In genomic region chr4:183443609-183444148, GRCh38 we compare ENCODE assay signal across 8 cellular contexts. TPM values are rescaled to one million over a fixed set of nuclear protein-coding genes. Genes with fewer than 3 reads are reported as not detected.
DNase-seq lines count a peak whose midpoint lies in the region; ATAC-seq and TF ChIP-seq lines count a peak whose summit lies in the region.

No MANE protein-coding gene starts in this region.

- peak overlapping the region; percentile 77 for H3K56ac ChIP-seq in IMR-90 (ENCODE audit: extremely low read depth, insufficient read depth, low read length)

- DNase-seq in G401 (ENCODE audit: low spot score) (peak; percentile 66), IMR-90 (peak; percentile 52), WTC11 (ENCODE audit: low spot score) (peak; percentile 68), natural killer cell (no peak)
- peak in 1 of 3 experiments; percentile 42 for DNase-seq in effector memory CD8-positive, alpha-beta T cell

- no peaks in the 10 kb centered on the region for H3K9me3 Mint-ChIP-seq in WTC11
- no peaks in the 10 kb centered on the region for H3K9me3 Mint-ChIP-seq in effector memory CD8-positive, alpha-beta T cell
- H3K9me3 Mint-ChIP-seq in natural killer cell: no peaks in the 10 kb centered on the region

- peak overlapping the region; percentile 2; the same call in 1 of the 3 replicates for H2BK15ac ChIP-seq in IMR-90 (ENCODE audit: low read depth, low read length)

- peak overlapping the region; percentile 95 for H2AFZ ChIP-seq in IMR-90 (replicated peaks; ENCODE audit: low read length, poor library complexity)

- intact Hi-C loops in IMR-90 (cut with micrococcal nuclease): no loop called here
- intact Hi-C loops in natural killer cell (cut with micrococcal nuclease): loop anchor here (1.0 to 5.0 kb wide), 4 partner anchors 36 to 345 kb away; partner anchors contain the start of genes RWDD4, TRAPPC11 and WWC2

- H3K79me1 ChIP-seq in IMR-90 (ENCODE audit: low read depth in 1 of 2, low read length in 2 of 2): peaks cover 21 to 22% of the 10 kb centered on the region in 2 experiments

- peak overlapping the region; percentile 2; the same call in 1 of the 2 replicates for H2BK20ac ChIP-seq in IMR-90 (ENCODE audit: low read depth, low read length)

- H3K4ac ChIP-seq in IMR-90 (ENCODE audit: low read depth, low read length): peak overlapping the region; percentile 96

- H2BK120ac ChIP-seq in IMR-90 (ENCODE audit: low read depth, low read length): peak overlapping the region; percentile 76

- H3K9me3 ChIP-seq in IMR-90 (ENCODE audit: control insufficient read depth, insufficient read depth, low read length) (no peaks in the 10 kb centered on the region), thymus (ENCODE audit: control insufficient read depth) (no peaks in the 10 kb centered on the region)

- in situ Hi-C loops in G401 (cut with HindIII; ENCODE audit: low sequenced_read_pairs): no loop called here
- in situ Hi-C loops in IMR-90 (cut with MboI; ENCODE audit: low sequenced_read_pairs): no loop called here

- H3K14ac ChIP-seq in IMR-90 (replicated peaks; ENCODE audit: low read depth, low read length): peak overlapping the region; percentile 88

- peaks cover 25% of the 10 kb centered on the region for H3K4me1 Mint-ChIP-seq in WTC11
- peaks cover 15 to 32% of the 10 kb centered on the region in 2 donors for H3K4me1 Mint-ChIP-seq in effector memory CD8-positive, alpha-beta T cell (ENCODE audit: low read depth in 2 of 2)
- peaks cover 40 to 44% of the 10 kb centered on the region in 2 donors for H3K4me1 Mint-ChIP-seq in natural killer cell

- no TSS peak for BruUV-seq in IMR-90 (replicated peaks; lab: Mats Ljungman, UMichigan)

- H3K27me3 Mint-ChIP-seq in WTC11 (ENCODE audit: low read depth) (no peaks in the 10 kb centered on the region), natural killer cell (ENCODE audit: low read depth in 2 of 2) (no peaks in the 10 kb centered on the region)
- no peaks in the 10 kb centered on the region for H3K27me3 Mint-ChIP-seq in effector memory CD8-positive, alpha-beta T cell

- peak overlapping the region; percentile 80 for H3K23ac ChIP-seq in IMR-90 (ENCODE audit: low read depth, low read length)

- H3K4me1 ChIP-seq in IMR-90 (ENCODE audit: control insufficient read depth, insufficient read depth, low read length) (no peaks in the 10 kb centered on the region; the same call in 1 of the 2 replicates), thymus (ENCODE audit: control insufficient read depth, insufficient read depth, low read length) (peaks cover 10% of the 10 kb centered on the region)

- TF ChIP-seq CTCF in IMR-90 (conservative IDR thresholded peaks at IDR 0.05; ENCODE audit: low read depth, low read length) (no peak), WTC11 (IDR thresholded peaks at IDR 0.05) (no peak), natural killer cell (IDR thresholded peaks at IDR 0.05) (no peak)

- POLR2A ChIA-PET in IMR-90 (lab: Charles Lee; ENCODE audit: unreplicated experiment) (no interaction called here), WTC11 (lab: Charles Lee) (interaction anchor here (0.6 to 2.6 kb wide), 5 partner anchors 10 to 1486 kb away, joined by 3 to 12 read pairs (median 3); partner anchors contain the start of gene ING2)

- H3K9ac ChIP-seq in IMR-90 (ENCODE audit: low read depth, low read length): peak overlapping the region; percentile 98

- TF ChIP-seq RAD21 in IMR-90 (IDR thresholded peaks at IDR 0.05; ENCODE audit: low read length): no peak

- H3K36me3 ChIP-seq in IMR-90 (ENCODE audit: control insufficient read depth, insufficient read depth, low read length): peaks cover 16% of the 10 kb centered on the region
- peaks cover 11% of the 10 kb centered on the region for H3K36me3 ChIP-seq in thymus (ENCODE audit: control insufficient read depth, insufficient read depth)

- H3K27ac ChIP-seq in IMR-90 (ENCODE audit: insufficient read depth, low read length) (peak overlapping the region; percentile 96), thymus (ENCODE audit: low read depth) (peak overlapping the region; percentile 99)

- H3K36me3 Mint-ChIP-seq in WTC11: peaks cover 33% of the 10 kb centered on the region
- H3K36me3 Mint-ChIP-seq in effector memory CD8-positive, alpha-beta T cell (ENCODE audit: insufficient read depth): peaks cover 43% of the 10 kb centered on the region
- H3K36me3 Mint-ChIP-seq in natural killer cell: peaks cover 8% of the 10 kb centered on the region

- H4K5ac ChIP-seq in IMR-90 (ENCODE audit: low read depth, low read length): peak overlapping the region; percentile 99

- peak overlapping the region; percentile 99 for H2AK9ac ChIP-seq in IMR-90 (replicated peaks; ENCODE audit: low read depth, low read length, poor library complexity)

- H3K4me2 ChIP-seq in IMR-90 (ENCODE audit: low read depth, low read length): peak overlapping the region; percentile 99

- H4K91ac ChIP-seq in IMR-90 (ENCODE audit: insufficient read depth, low read depth, low read length): peak overlapping the region; percentile 89

- peak overlapping the region; percentile 67 for H3K4me3 ChIP-seq in IMR-90 (ENCODE audit: insufficient read depth, low read depth, low read length)
- peak overlapping the region; percentile 77 for H3K4me3 ChIP-seq in thymus (ENCODE audit: low read length)

- H4K20me1 ChIP-seq in IMR-90 (ENCODE audit: insufficient read depth, low read length): no peaks in the 10 kb centered on the region; the same call in 1 of the 2 replicates

- H2BK5ac ChIP-seq in IMR-90 (ENCODE audit: low read depth, low read length, poor library complexity, severe bottlenecking): peak overlapping the region; percentile 94

- H3K27me3 ChIP-seq in IMR-90 (ENCODE audit: control insufficient read depth, insufficient read depth, low read length): no peaks in the 10 kb centered on the region
- no peaks in the 10 kb centered on the region for H3K27me3 ChIP-seq in thymus (ENCODE audit: control insufficient read depth, insufficient read depth)

- dilution Hi-C loops in IMR-90 (cut with HindIII; ENCODE audit: low sequenced_read_pairs, unreplicated experiment): no loop called here

- peak overlapping the region; percentile 96 for H3K27ac Mint-ChIP-seq in WTC11
- peak overlapping the region; percentile 97 to 98 for H3K27ac Mint-ChIP-seq in effector memory CD8-positive, alpha-beta T cell
- H3K27ac Mint-ChIP-seq in natural killer cell: peak overlapping the region; percentile 95 to 96

- CTCF ChIA-PET in IMR-90 (lab: Yijun Ruan, JAX) (interaction anchor here (0.6 to 0.7 kb wide), 2 partner anchors 12 to 160 kb away, joined by 4 to 5 read pairs; no protein-coding TSS in a partner anchor), WTC11 (lab: Charles Lee) (interaction anchor here (0.7 to 2.5 kb wide), 4 partner anchors 13 to 519 kb away, joined by 3 to 16 read pairs (median 6); no protein-coding TSS in a partner anchor)

- H4K8ac ChIP-seq in IMR-90 (ENCODE audit: low read depth in 2 of 2, low read length in 2 of 2): peak overlapping the region; percentile 83 to 95

- WGBS in IMR-90 (ENCODE audit: extremely low coverage in 2 of 2, insufficient read length in 1 of 2), 2 experiments: 0% methylated on average over 5 of the region's 26 CpGs; no CpG with 5 or more reads in 1 of the 2 experiments
- WGBS in thymus: 1% methylated on average over 26 of the region's 26 CpGs

- peaks cover 9% of the 10 kb centered on the region; the same call in 1 of the 2 replicates for H3K9me1 ChIP-seq in IMR-90 (ENCODE audit: insufficient read depth, low read length)

- peak overlapping the region; percentile 93 for H3K18ac ChIP-seq in IMR-90 (ENCODE audit: low read depth, low read length)

- H3K4me3 Mint-ChIP-seq in WTC11 (peak overlapping the region; percentile 92), natural killer cell (peak overlapping the region; percentile 95)
- H3K4me3 Mint-ChIP-seq in effector memory CD8-positive, alpha-beta T cell: peak overlapping the region; percentile 94 to 95

- no peak for ATAC-seq in IMR-90 (ENCODE audit: low read depth)
- ATAC-seq in WTC11: peak; percentile 54
- ATAC-seq in effector memory CD8-positive, alpha-beta T cell (replicated peaks): peak; percentile 25
- no peak for ATAC-seq in natural killer cell
- no peak for ATAC-seq in GM21515 (IDR thresholded peaks at IDR 0.05; ENCODE audit: unreplicated experiment)
- no peak for ATAC-seq in HG03159 (IDR thresholded peaks at IDR 0.05; ENCODE audit: unreplicated experiment)

- H2AK5ac ChIP-seq in IMR-90 (ENCODE audit: low read depth, low read length): peak overlapping the region; percentile 80; the same call in 1 of the 2 replicates

- no peak for TF ChIP-seq POLR2A in IMR-90 (IDR thresholded peaks at IDR 0.05; ENCODE audit: low read depth, low read length)

TF ChIP-seq in IMR-90, 13 proteins besides CTCF, POLR2A, EP300 and RAD21 (continues in another document):
- TF ChIP-seq, protein P1, sequence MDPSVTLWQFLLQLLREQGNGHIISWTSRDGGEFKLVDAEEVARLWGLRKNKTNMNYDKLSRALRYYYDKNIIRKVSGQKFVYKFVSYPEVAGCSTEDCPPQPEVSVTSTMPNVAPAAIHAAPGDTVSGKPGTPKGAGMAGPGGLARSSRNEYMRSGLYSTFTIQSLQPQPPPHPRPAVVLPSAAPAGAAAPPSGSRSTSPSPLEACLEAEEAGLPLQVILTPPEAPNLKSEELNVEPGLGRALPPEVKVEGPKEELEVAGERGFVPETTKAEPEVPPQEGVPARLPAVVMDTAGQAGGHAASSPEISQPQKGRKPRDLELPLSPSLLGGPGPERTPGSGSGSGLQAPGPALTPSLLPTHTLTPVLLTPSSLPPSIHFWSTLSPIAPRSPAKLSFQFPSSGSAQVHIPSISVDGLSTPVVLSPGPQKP (IDR thresholded peaks at IDR 0.05; ENCODE audit: borderline replicate concordance, low read depth, low read length): no peak
- TF ChIP-seq MAZ (IDR thresholded peaks at IDR 0.05; ENCODE audit: borderline replicate concordance, low read depth, low read length): no peak

TF ChIP-seq in WTC11, 78 proteins besides CTCF, POLR2A, EP300 and RAD21 (continues in another document):
- TF ChIP-seq ZNF121 (CRISPR knock-in tag; IDR thresholded peaks at IDR 0.05) (no peak), NFE2L1 (CRISPR knock-in tag; IDR thresholded peaks at IDR 0.05) (no peak)

RNA-seq across cellular contexts. Expression of gene CDKN2AIP, which starts 0.8 kb away (rescaled TPM):
- 14.0 and 20.7 TPM in 2 replicates for total RNA-seq in G401 (2014; rRNA removed; shearing (Covaris generic))
- total RNA-seq in IMR-90 (2012; rRNA removed) (16.4 and 16.8 TPM in 2 replicates), WTC11 (2021) (13.7 to 17.1 TPM (median 16.3 TPM) in 3 replicates), natural killer cell (10 to 100 TPM; 24.2 to 27.3 (median 25.7) TPM)
- polyA plus RNA-seq in IMR-90 (2012; rRNA removed) (9.0 and 11.0 TPM in 2 replicates), thymus (33.2 TPM)
- polyA plus RNA-seq in IMR-90 (2012; cell fraction: cytosol; rRNA removed): 3.4 and 4.4 TPM in 2 replicates
- 4.5 and 6.9 TPM in 2 replicates for polyA plus RNA-seq in IMR-90 (2012; cell fraction: nucleus; rRNA removed; ENCODE audit: low replicate concordance)

Comparison
In these comparisons a context has a peak if more than half of its experiments do, and no peak if none do; other contexts are left out.
1. ATAC-seq: peak in WTC11 (single experiment) and effector memory CD8-positive, alpha-beta T cell (single experiment); none in IMR-90 (single experiment), natural killer cell (0 of 3), GM21515 (single experiment) and HG03159 (single experiment).
2. Peak in every context shown above with its lines, with median percentiles within 50 percentile points of each other: H3K27ac Mint-ChIP-seq and H3K4me3 Mint-ChIP-seq.